11 cellular contexts compared by ENCODE assay signal in the genomic region with DNA sequence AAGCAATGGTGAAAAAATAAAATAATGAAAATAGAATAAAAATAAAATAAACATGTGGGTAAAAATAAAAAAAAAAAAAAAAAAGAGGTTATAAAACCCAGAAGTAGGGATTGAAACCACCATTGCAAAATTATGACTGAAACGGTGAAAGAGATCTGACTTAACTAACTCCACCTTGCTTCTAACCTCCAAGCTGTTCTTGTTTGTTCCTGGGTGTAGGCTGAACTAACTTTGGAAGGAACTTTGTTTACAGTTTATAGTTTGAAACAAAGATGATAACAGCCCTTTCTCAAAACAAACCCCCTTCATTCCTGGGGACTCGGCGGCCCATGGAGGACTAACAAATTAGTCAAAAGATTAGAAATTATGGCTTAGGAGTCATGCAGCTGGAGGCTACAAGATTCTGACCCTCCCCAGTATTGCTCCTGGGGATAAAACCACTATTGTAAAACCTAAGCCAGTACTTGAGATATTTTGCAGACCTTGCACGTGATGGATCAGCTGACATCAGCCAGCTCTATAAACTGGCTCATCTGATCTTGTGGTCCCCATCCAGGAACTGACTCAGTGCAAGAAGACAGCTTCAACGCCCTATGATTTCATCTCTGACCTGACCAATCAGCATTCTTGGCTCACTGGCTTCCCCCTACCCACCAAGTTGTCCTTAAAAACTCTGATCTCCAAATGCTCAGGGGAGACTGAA. TPM values are rescaled to one million over a fixed set of nuclear protein-coding genes. Genes with fewer than 3 reads are reported as not detected.
DNase-seq lines count a peak whose midpoint lies in the region; ATAC-seq and TF ChIP-seq lines count a peak whose summit lies in the region.
"Had no signal": no experiment of that assay in that cellular context is flagged by ENCODE, and none has a peak within 500 bp of the region (broad histone marks: within the 10 kb centered on the region; RNA-seq: fewer than 3 reads in every experiment).

No MANE protein-coding gene starts in this region.

- TF ChIP-seq CTCF in gastroesophageal sphincter (IDR thresholded peaks at IDR 0.05), result no peak

- no peak overlapping the region for H3K9ac ChIP-seq in GM23248

- no peaks in the 10 kb centered on the region for H3K9me2 ChIP-seq in GM23248 (ENCODE audit: insufficient read depth)

- H3K9me3 ChIP-seq in GM23248 (ENCODE audit: low read depth) (no peaks in the 10 kb centered on the region), gastroesophageal sphincter (no peaks in the 10 kb centered on the region)
- H3K9me3 ChIP-seq: adrenal gland had no signal

- peaks cover 17% of the 10 kb centered on the region for H3F3A ChIP-seq in GM23248 (ENCODE audit: insufficient read depth)

- in situ Hi-C loops in GM23248 (cut with MboI), result no loop called here

- TF ChIP-seq EP300 in gastroesophageal sphincter (IDR thresholded peaks at IDR 0.05), result no peak

- no peak for TF ChIP-seq POLR2A in gastroesophageal sphincter (IDR thresholded peaks at IDR 0.05)

- H3K4me3 ChIP-seq in GM23248, result no peak overlapping the region
- H3K4me3 ChIP-seq in gastroesophageal sphincter, result no peak overlapping the region
- H3K4me3 ChIP-seq: adrenal gland had no signal

- ATAC-seq in gastroesophageal sphincter (peak; percentile 89), GM21423 (IDR thresholded peaks at IDR 0.05; ENCODE audit: unreplicated experiment) (no peak), GM21526 (IDR thresholded peaks at IDR 0.05; ENCODE audit: low FRiP score, unreplicated experiment) (no peak)

- peaks cover 31% of the 10 kb centered on the region for H3K36me3 ChIP-seq in GM23248 (ENCODE audit: low read depth)
- H3K36me3 ChIP-seq in gastroesophageal sphincter, result peaks cover 0 to 25% of the 10 kb centered on the region in 2 donors
- H3K36me3 ChIP-seq: adrenal gland had no signal

- no peak overlapping the region for H2AFZ ChIP-seq in GM23248

- DNase-seq in A172 (ENCODE audit: low spot score), result peak; percentile 94
- DNase-seq in GM23248, result peak; percentile 52
- peak; percentile 22 to 29 for DNase-seq in activated T-cell treated with anti-CD3 and anti-CD28 coated beads, Interleukin-2, amount 50 U/mL, for 48 hours
- DNase-seq in cerebellar cortex (ENCODE audit: low spot score), result no peak
- no peak for DNase-seq in NCI-H1105 treated with DMSO at 0.1 percent for 48 hours (lab: John Stamatoyannopoulos, UW)
- DNase-seq: DMS79, NCI-H187 treated with DMSO at 0.1 percent for 48 hours had no signal

- no peaks in the 10 kb centered on the region for H3K79me2 ChIP-seq in GM23248 (ENCODE audit: insufficient read depth)

- H4K20me1 ChIP-seq in GM23248 (ENCODE audit: insufficient read depth), result no peaks in the 10 kb centered on the region

- peaks cover 17% of the 10 kb centered on the region for H3K4me1 ChIP-seq in GM23248 (ENCODE audit: insufficient read depth)
- no peaks in the 10 kb centered on the region for H3K4me1 ChIP-seq in gastroesophageal sphincter
- H3K4me1 ChIP-seq: adrenal gland had no signal

- H3K27ac ChIP-seq in GM23248 (no peak overlapping the region), gastroesophageal sphincter (no peak overlapping the region)
- H3K27ac ChIP-seq: adrenal gland had no signal

- no peak overlapping the region for H3K4me2 ChIP-seq in GM23248 (ENCODE audit: unreplicated experiment)

- H3K27me3 ChIP-seq in GM23248 (replicated peaks; ENCODE audit: insufficient read depth) (no peaks in the 10 kb centered on the region), gastroesophageal sphincter (no peaks in the 10 kb centered on the region)
- H3K27me3 ChIP-seq: adrenal gland had no signal

- WGBS in GM23248 (ENCODE audit: low coverage in 1 of 2, low lambda C conversion rate in 2 of 2, missing lambda C conversion rate in 2 of 2), 2 experiments, result 40 to 44% methylated on average over 5 of the region's 5 CpGs
- 63 to 71% methylated on average over 2 to 4 of the region's 5 CpGs for WGBS in gastroesophageal sphincter (ENCODE audit: low coverage in 1 of 2), 2 donors

RNA-seq across cellular contexts. Expression of a gene that starts 30.4 kb away (rescaled TPM):
- total RNA-seq in A172 (2014; rRNA removed; shearing (Covaris generic)), result 11.5 and 13.8 TPM in 2 replicates
- total RNA-seq in GM23248 (2014; rRNA removed; shearing (Covaris generic)), result 6.3 and 15.8 TPM in 2 replicates
- polyA plus RNA-seq in GM23248 (2016; fragmentation: Nextera tagmentation; extraction: Ambion mirVana), result 8.7 and 9.6 TPM in 2 replicates
- 10 to 100 TPM in 2 of 4 donors, 1 to 10 TPM in 2; 6.2 to 16.2 (median 9.0) TPM for total RNA-seq in gastroesophageal sphincter

RNA-seq across cellular contexts. Expression of a gene that starts 47.0 kb away (rescaled TPM):
- 17.9 and 26.4 TPM in 2 replicates for total RNA-seq in A172 (2014; rRNA removed; shearing (Covaris generic))
- total RNA-seq in GM23248 (2014; rRNA removed; shearing (Covaris generic)), result 14.5 and 17.9 TPM in 2 replicates
- polyA plus RNA-seq in GM23248 (2016; fragmentation: Nextera tagmentation; extraction: Ambion mirVana), result 30.5 and 30.6 TPM in 2 replicates
- 1,000 to 10,000 TPM; 1,036 to 2,270 (median 2,202) TPM for total RNA-seq in gastroesophageal sphincter

Comparison
In these comparisons a context has a peak if more than half of its experiments do, and no peak if none do; other contexts are left out.
1. DNase-seq: peak in A172 (single experiment), GM23248 (single experiment) and activated T-cell treated with anti-CD3 and anti-CD28 coated beads, Interleukin-2, amount 50 U/mL, for 48 hours (2 of 2); none in cerebellar cortex (single experiment) and NCI-H1105 treated with DMSO at 0.1 percent for 48 hours (single experiment).
2. RNA of a gene that starts 47.0 kb away (total RNA-seq): 1,036 to 2,270 TPM in gastroesophageal sphincter; 14.5 to 17.9 TPM in GM23248 and 17.9 to 26.4 TPM in A172; every median in the first group is over 10 times any median in the second.